ENCODE assay signal across 8 cellular contexts in genomic region chrX:47218920-47219815, GRCh38. TPM values are rescaled to one million over a fixed set of nuclear protein-coding genes. Genes with fewer than 3 reads are reported as not detected.
A peak's percentile ranks its signal among the peaks of the same experiment; 100 is the strongest.
DNase-seq lines count a peak whose midpoint lies in the region; ATAC-seq and TF ChIP-seq lines count a peak whose summit lies in the region.

No MANE protein-coding gene starts in this region.

- peak overlapping the region; percentile 80 for H3K23ac ChIP-seq in neuronal stem cell (ENCODE audit: low read depth, low read length, poor library complexity)

- H3K4me3 Mint-ChIP-seq in activated T-cell treated with anti-CD3 and anti-CD28 coated beads, Interleukin-2, amount 50 U/mL, for 4 hours: peak overlapping the region; percentile 90

- H3F3A ChIP-seq in MM.1S (ENCODE audit: insufficient read depth, low read length): peaks cover 8% of the 10 kb centered on the region; the same call in 1 of the 2 replicates

- no peak overlapping the region for H4K8ac ChIP-seq in neuronal stem cell (ENCODE audit: low read depth, low read length)

- no peak overlapping the region for H2BK15ac ChIP-seq in neuronal stem cell (ENCODE audit: low read length)

- H3K36me3 ChIP-seq in ES-I3 (ENCODE audit: insufficient read depth, low read length) (peaks cover 21% of the 10 kb centered on the region), MM.1S (replicated peaks; ENCODE audit: insufficient read depth, low read length) (no peaks in the 10 kb centered on the region), fibroblast of lung (ENCODE audit: control insufficient read depth, insufficient read depth, low read length) (peaks cover 19% of the 10 kb centered on the region), neuronal stem cell (replicated peaks in 1 of 2; ENCODE audit: control insufficient read depth in 2 of 2, insufficient read depth in 2 of 2, low read length in 2 of 2) (peaks cover 30 to 70% of the 10 kb centered on the region in 2 donors)

- no peaks in the 10 kb centered on the region for H3K9me2 ChIP-seq in MM.1S (replicated peaks; ENCODE audit: insufficient read depth, low read length)

- peak in 1 of 2 donors; percentile 6 for ATAC-seq in activated T-cell treated with anti-CD3 and anti-CD28 coated beads, Interleukin-2, amount 50 U/mL, for 4 hours
- no peak for ATAC-seq in HG03432 (IDR thresholded peaks at IDR 0.05; ENCODE audit: unreplicated experiment)

- H3K27ac ChIP-seq in MM.1S (ENCODE audit: low read length) (peak overlapping the region; percentile 96; the same call in 1 of the 2 replicates), fibroblast of lung (ENCODE audit: insufficient read depth, low read length) (peak overlapping the region; percentile 98), neuronal stem cell (replicated peaks; ENCODE audit: low read length) (peak overlapping the region; percentile 66)

- peak overlapping the region; percentile 56 for H3K14ac ChIP-seq in neuronal stem cell (ENCODE audit: low read length)

- H3K79me2 ChIP-seq in MM.1S (ENCODE audit: low read length) (peaks cover 49% of the 10 kb centered on the region), fibroblast of lung (ENCODE audit: control insufficient read depth, insufficient read depth, low read length) (peaks cover 43% of the 10 kb centered on the region)

- peaks cover 9% of the 10 kb centered on the region for H3K79me1 ChIP-seq in neuronal stem cell (ENCODE audit: low read depth, low read length)

- H3K27me3 ChIP-seq in MM.1S (replicated peaks; ENCODE audit: insufficient read depth, low read length) (no peaks in the 10 kb centered on the region), fibroblast of lung (ENCODE audit: control insufficient read depth, insufficient read depth, low read length) (no peaks in the 10 kb centered on the region), neuronal stem cell (ENCODE audit: control insufficient read depth in 3 of 3, insufficient read depth in 3 of 3, low read depth in 1 of 3, low read length in 3 of 3) (no peaks in the 10 kb centered on the region)

- H2BK5ac ChIP-seq in neuronal stem cell (ENCODE audit: low read length): peak overlapping the region; percentile 87

- H4K91ac ChIP-seq in neuronal stem cell (ENCODE audit: low read depth, low read length, poor library complexity): no peak overlapping the region

- DNase-seq in MM.1S: peak; percentile 28
- DNase-seq in activated T-cell treated with anti-CD3 and anti-CD28 coated beads, Interleukin-2, amount 50 U/mL, for 4 hours: peak; percentile 36
- peak in 1 of 2 donors; percentile 12 for DNase-seq in fibroblast of lung (ENCODE audit: low read depth in 2 of 2)
- no peak for DNase-seq in neuronal stem cell (ENCODE audit: low spot score)
- DNase-seq in ureter (ENCODE audit: low spot score): peak; percentile 60
- DNase-seq in NCI-H1694 treated with DMSO at 0.1 percent for 48 hours (lab: John Stamatoyannopoulos, UW): no peak

- H3K4me1 Mint-ChIP-seq in activated T-cell treated with anti-CD3 and anti-CD28 coated beads, Interleukin-2, amount 50 U/mL, for 4 hours (ENCODE audit: low read depth): peaks cover 44% of the 10 kb centered on the region

- H2AFZ ChIP-seq in MM.1S (ENCODE audit: low read length): 0 out of 2 replicates have a peak overlapping the region, but pooled peaks have one; percentile 38
- no peak overlapping the region for H2AFZ ChIP-seq in fibroblast of lung (ENCODE audit: low read length)
- peak overlapping the region; percentile 77 for H2AFZ ChIP-seq in neuronal stem cell (ENCODE audit: low read length)

- H3K4me3 ChIP-seq in MM.1S (ENCODE audit: low read length): peak overlapping the region; percentile 87
- peak overlapping the region; percentile 74 to 82 (median 76) for H3K4me3 ChIP-seq in fibroblast of lung (replicated peaks in 1 of 4; ENCODE audit: control extremely low read depth in 1 of 4, insufficient read depth in 1 of 4, low read depth in 3 of 4, low read length in 4 of 4)
- H3K4me3 ChIP-seq in neuronal stem cell (ENCODE audit: low read length in 2 of 2): peak overlapping the region; percentile 66 to 99

- H3K9me3 ChIP-seq in ES-I3 (ENCODE audit: control insufficient read depth, insufficient read depth, low read length) (no peaks in the 10 kb centered on the region), MM.1S (replicated peaks; ENCODE audit: insufficient read depth, low read length) (no peaks in the 10 kb centered on the region), fibroblast of lung (ENCODE audit: control insufficient read depth, insufficient read depth, low read depth, low read length) (no peaks in the 10 kb centered on the region), neuronal stem cell (replicated peaks in 1 of 2; ENCODE audit: control insufficient read depth in 2 of 2, insufficient read depth in 1 of 2, low read depth in 1 of 2, low read length in 2 of 2) (no peaks in the 10 kb centered on the region)

- H4K20me1 ChIP-seq in MM.1S (ENCODE audit: insufficient read depth, low read length) (peaks cover 8% of the 10 kb centered on the region; the same call in 1 of the 2 replicates), fibroblast of lung (ENCODE audit: control insufficient read depth, extremely low read depth, insufficient read depth, low read length) (no peaks in the 10 kb centered on the region)

- H3K9ac ChIP-seq in ES-I3 (ENCODE audit: low read depth, low read length) (peak overlapping the region; percentile 86), MM.1S (ENCODE audit: low read length) (peak overlapping the region; percentile 99), fibroblast of lung (ENCODE audit: insufficient read depth, low read length) (peak overlapping the region; percentile 92), neuronal stem cell (ENCODE audit: low read depth, low read length, poor library complexity) (peak overlapping the region; percentile 99)

- H3K9me3 Mint-ChIP-seq in activated T-cell treated with anti-CD3 and anti-CD28 coated beads, Interleukin-2, amount 50 U/mL, for 4 hours: no peaks in the 10 kb centered on the region

- no peak overlapping the region for H2BK120ac ChIP-seq in neuronal stem cell (ENCODE audit: low read depth, low read length)

- H3K36me3 Mint-ChIP-seq in activated T-cell treated with anti-CD3 and anti-CD28 coated beads, Interleukin-2, amount 50 U/mL, for 4 hours (ENCODE audit: insufficient read depth): peaks cover 16% of the 10 kb centered on the region

- H3K4ac ChIP-seq in neuronal stem cell (ENCODE audit: low read length): no peak overlapping the region

- H3K4me1 ChIP-seq in ES-I3 (ENCODE audit: insufficient read depth, low read length) (0 out of 2 replicates have a peak, but pooled peaks cover 4% of the 10 kb centered on the region), MM.1S (ENCODE audit: low read length) (peaks cover 13% of the 10 kb centered on the region; the same call in 1 of the 2 replicates), fibroblast of lung (ENCODE audit: control insufficient read depth, extremely low read depth, insufficient read depth, low read length) (peaks cover 9% of the 10 kb centered on the region), neuronal stem cell (ENCODE audit: control insufficient read depth in 2 of 2, insufficient read depth in 1 of 2, low read depth in 1 of 2, low read length in 2 of 2) (peaks cover 14 to 20% of the 10 kb centered on the region in 2 donors)

- H3K18ac ChIP-seq in neuronal stem cell (ENCODE audit: low read length): peak overlapping the region; percentile 91

- H3K4me2 ChIP-seq in MM.1S (ENCODE audit: low read depth, low read length): peak overlapping the region; percentile 86
- peak overlapping the region; percentile 42 for H3K4me2 ChIP-seq in fibroblast of lung (ENCODE audit: extremely low read depth, insufficient read depth, low read length)
- peak overlapping the region; percentile 62 for H3K4me2 ChIP-seq in neuronal stem cell (ENCODE audit: insufficient read depth, low read length, poor library complexity, severe bottlenecking)

- H2AK5ac ChIP-seq in neuronal stem cell (ENCODE audit: low read depth, low read length): peak overlapping the region; percentile 46

- WGBS in neuronal stem cell (ENCODE audit: extremely low coverage in 2 of 2, insufficient read length in 2 of 2, insufficient replicate concordance in 1 of 2), 2 donors: no CpG with 5 or more reads among the region's 60 CpGs

- TF ChIP-seq CTCF in MM.1S (IDR thresholded peaks at IDR 0.05; ENCODE audit: low read length) (no peak), fibroblast of lung (conservative IDR thresholded peaks at IDR 0.05 in 1 of 2, IDR thresholded peaks at IDR 0.05 in 1 of 2; ENCODE audit: low read depth in 1 of 2, low read length in 2 of 2) (no peak)

- H3K27me3 Mint-ChIP-seq in activated T-cell treated with anti-CD3 and anti-CD28 coated beads, Interleukin-2, amount 50 U/mL, for 4 hours (ENCODE audit: low read depth): no peaks in the 10 kb centered on the region

- no peak overlapping the region for H2BK12ac ChIP-seq in neuronal stem cell (ENCODE audit: low read length)

RNA-seq across cellular contexts. Expression of gene CDK16, which starts 0.7 kb away (rescaled TPM):
- 10 to 100 TPM; 45.4 to 51.4 (median 49.4) TPM for total RNA-seq in activated T-cell treated with anti-CD3 and anti-CD28 coated beads, Interleukin-2, amount 50 U/mL, for 4 hours
- total RNA-seq in fibroblast of lung (34.2 and 57.6 TPM in 2 replicates), ureter (85.4 TPM)
- 104 and 135 TPM in 2 replicates for polyA plus RNA-seq in fibroblast of lung
- polyA plus RNA-seq in fibroblast of lung (2012): 97.8 and 126 TPM in 2 replicates
- 291 and 368 TPM in 2 replicates for polyA minus RNA-seq in fibroblast of lung (ENCODE audit: low replicate concordance)
- polyA plus RNA-seq in neuronal stem cell (2013, experiment 1 of 2): 136 TPM
- polyA plus RNA-seq in neuronal stem cell (2013, experiment 2 of 2): 138 TPM

RNA-seq across cellular contexts. Expression of gene USP11, which starts 13.6 kb away (rescaled TPM):
- total RNA-seq in activated T-cell treated with anti-CD3 and anti-CD28 coated beads, Interleukin-2, amount 50 U/mL, for 4 hours: 10 to 100 TPM; 13.5 to 18.8 (median 16.0) TPM
- total RNA-seq in fibroblast of lung (37.0 and 47.9 TPM in 2 replicates), ureter (108 TPM)
- 24.6 and 26.1 TPM in 2 replicates for polyA plus RNA-seq in fibroblast of lung
- polyA plus RNA-seq in fibroblast of lung (2012): 45.7 and 45.9 TPM in 2 replicates
- 144 and 168 TPM in 2 replicates for polyA minus RNA-seq in fibroblast of lung (ENCODE audit: low replicate concordance)
- 78.8 TPM for polyA plus RNA-seq in neuronal stem cell (2013, experiment 1 of 2)
- polyA plus RNA-seq in neuronal stem cell (2013, experiment 2 of 2): 73.4 TPM

RNA-seq across cellular contexts. Expression of gene UBA1, which starts 25.5 kb away (rescaled TPM):
- total RNA-seq in activated T-cell treated with anti-CD3 and anti-CD28 coated beads, Interleukin-2, amount 50 U/mL, for 4 hours: 100 to 1,000 TPM; 236 to 281 (median 254) TPM
- total RNA-seq in fibroblast of lung (75.2 and 135 TPM in 2 replicates), ureter (193 TPM)
- polyA plus RNA-seq in fibroblast of lung: 158 and 303 TPM in 2 replicates
- polyA plus RNA-seq in fibroblast of lung (2012): 188 and 340 TPM in 2 replicates
- polyA minus RNA-seq in fibroblast of lung (ENCODE audit: low replicate concordance): 759 and 1,104 TPM in 2 replicates
- polyA plus RNA-seq in neuronal stem cell (2013, experiment 1 of 2): 139 TPM
- polyA plus RNA-seq in neuronal stem cell (2013, experiment 2 of 2): 137 TPM

Comparison
In these comparisons a context has a peak if more than half of its experiments do, and no peak if none do; other contexts are left out.
1. DNase-seq: peak in MM.1S (single experiment), activated T-cell treated with anti-CD3 and anti-CD28 coated beads, Interleukin-2, amount 50 U/mL, for 4 hours (single experiment) and ureter (single experiment); none in neuronal stem cell (single experiment) and NCI-H1694 treated with DMSO at 0.1 percent for 48 hours (single experiment).
2. Peak in every context shown above with its lines, with median percentiles within 50 percentile points of each other: H3K9ac ChIP-seq, H3K27ac ChIP-seq, H3K4me2 ChIP-seq and H3K4me3 ChIP-seq.